ENCODE assay signal across 29 cellular contexts in the genomic region with DNA sequence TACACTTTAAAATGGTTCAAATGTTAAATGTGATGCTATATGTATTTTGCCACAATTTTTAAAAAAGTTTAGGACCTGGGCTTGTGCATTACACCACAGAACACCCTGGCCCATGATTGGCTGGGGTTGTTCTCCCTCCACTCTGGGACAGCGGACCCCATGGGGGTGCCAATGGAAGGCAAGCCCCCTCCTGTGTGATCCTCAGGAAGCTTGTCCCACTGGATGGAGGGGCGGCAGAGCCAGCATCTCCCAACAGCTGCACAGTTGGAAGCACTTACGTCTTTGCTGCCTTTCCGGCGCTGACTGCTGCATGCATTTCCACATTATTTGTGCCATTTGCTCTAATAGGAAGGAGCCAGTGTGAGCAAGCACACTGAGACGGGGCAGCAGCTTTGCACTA.
"Had no signal": no experiment of that assay in that cellular context is flagged by ENCODE, and none has a peak within 500 bp of the region (broad histone marks: within the 10 kb centered on the region; RNA-seq: fewer than 3 reads in every experiment).

No MANE protein-coding gene starts in this region.

- H3K4me1 ChIP-seq: ascending aorta, breast epithelium had no signal

- FAIRE-seq: frontal cortex had no signal

- H3K9me3 ChIP-seq: ascending aorta, breast epithelium had no signal

- H3K27ac ChIP-seq: ascending aorta, breast epithelium, cardiac muscle cell, coronary artery, dorsolateral prefrontal cortex had no signal

- H3K27me3 ChIP-seq: ascending aorta, breast epithelium, cardiac muscle cell had no signal

- DNase-seq: activated CD4-positive, alpha-beta memory T cell treated with anti-CD3 and anti-CD28 coated beads for 36 hours; activated CD4-positive, alpha-beta T cell treated with anti-CD3 and anti-CD28 coated beads for 36 hours; activated CD4-positive, alpha-beta T cell treated with anti-CD3 and anti-CD28 coated beads, Interleukin-2, amount 10 ng/mL, durations not matched to agents 24 days and 14 days; activated CD4-positive, CD25-positive, alpha-beta regulatory T cell; activated CD4-positive, CD25-positive, alpha-beta regulatory T cell treated with anti-CD3 and anti-CD28 coated beads, Interleukin-2, amount 50 U/mL, for 72 hours; activated CD8-positive, alpha-beta memory T cell treated with anti-CD3 and anti-CD28 coated beads, Interleukin-2, amount 10 ng/mL, durations not matched to agents 7 days and 5 days; activated CD8-positive, alpha-beta memory T cell treated with anti-CD3 and anti-CD28 coated beads, Interleukin-2, amount 50 U/mL, for 4 hours; activated CD8-positive, alpha-beta T cell treated with anti-CD3 and anti-CD28 coated beads, Interleukin-2, amount 10 ng/mL, durations not matched to agents 7 days and 5 days; activated gamma-delta T cell; activated naive CD4-positive, alpha-beta T cell; activated naive CD4-positive, alpha-beta T cell treated with anti-CD3 and anti-CD28 coated beads, Interleukin-2, amount 10 ng/mL, durations not matched to agents 7 days and 5 days; activated naive CD8-positive, alpha-beta T cell treated with anti-CD3 and anti-CD28 coated beads, Interleukin-2, amount 10 ng/mL, durations not matched to agents 7 days and 5 days; activated T-cell treated with anti-CD3 and anti-CD28 coated beads, Interleukin-2, amount 50 U/mL, for 1 hour; activated T-cell treated with anti-CD3 and anti-CD28 coated beads, Interleukin-2, amount 50 U/mL, for 48 hours; central memory CD4-positive, alpha-beta T cell; cerebellar nuclear complex; dorsolateral prefrontal cortex; effector memory CD4-positive, alpha-beta T cell; endodermal cell; foreskin fibroblast; head of caudate nucleus; T-helper 2 cell had no signal

- H3K4me3 ChIP-seq: ascending aorta, breast epithelium, cardiac muscle cell, coronary artery, dorsolateral prefrontal cortex had no signal

- H3K36me3 ChIP-seq: ascending aorta, breast epithelium, cardiac muscle cell had no signal

- ATAC-seq: activated CD4-positive, alpha-beta T cell treated with anti-CD3 and anti-CD28 coated beads for 36 hours; activated CD8-positive, alpha-beta memory T cell treated with anti-CD3 and anti-CD28 coated beads, Interleukin-2, amount 10 ng/mL, durations not matched to agents 7 days and 5 days; activated CD8-positive, alpha-beta T cell treated with anti-CD3 and anti-CD28 coated beads, Interleukin-2, amount 10 ng/mL, durations not matched to agents 7 days and 5 days; activated naive CD4-positive, alpha-beta T cell treated with anti-CD3 and anti-CD28 coated beads, Interleukin-2, amount 50 U/mL, for 72 hours; esophagus mucosa had no signal
